In the genomic region with DNA sequence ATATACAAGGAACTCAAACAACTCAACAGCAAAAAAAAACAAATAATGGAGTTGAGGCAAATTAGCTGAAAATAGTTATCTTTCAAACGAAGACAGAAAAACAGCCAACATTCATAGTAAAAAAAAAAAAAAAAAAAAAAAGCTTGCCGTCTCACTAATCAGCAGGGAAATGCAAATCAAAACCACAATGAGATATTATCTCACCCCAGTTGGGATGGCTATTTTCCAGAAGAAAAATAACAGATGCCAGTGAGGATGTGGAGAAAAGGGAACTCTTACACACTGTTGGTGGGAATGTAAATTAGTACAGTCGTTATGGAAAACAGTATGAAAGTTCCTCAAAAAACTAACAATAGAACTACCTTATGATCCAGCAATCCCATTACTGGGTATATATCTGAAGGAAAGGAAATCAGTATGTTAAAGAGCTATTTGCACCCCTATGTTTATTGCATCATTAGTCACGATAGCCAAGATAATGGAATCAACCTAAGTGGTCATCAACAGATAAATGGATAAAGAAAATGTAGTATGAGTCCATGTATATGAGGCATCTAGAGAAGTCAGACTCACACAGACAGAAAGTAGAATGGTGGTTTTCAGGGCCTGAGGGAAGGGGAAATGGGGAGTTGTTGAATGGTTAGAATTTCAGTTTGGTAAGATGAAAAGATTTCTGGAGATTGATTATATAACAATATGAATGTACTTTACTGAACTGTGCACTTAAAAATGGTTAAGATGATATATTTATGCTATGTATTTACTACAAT, we compare ENCODE assay signal across 15 cellular contexts. TPM values are rescaled to one million over a fixed set of nuclear protein-coding genes. Genes with fewer than 3 reads are reported as not detected.
DNase-seq lines count a peak whose midpoint lies in the region; ATAC-seq, FAIRE-seq and TF ChIP-seq lines count a peak whose summit lies in the region.
"Had no signal": no experiment of that assay in that cellular context is flagged by ENCODE, and none has a peak within 500 bp of the region (broad histone marks: within the 10 kb centered on the region; RNA-seq: fewer than 3 reads in every experiment).

No MANE protein-coding gene starts in this region.

- FAIRE-seq in GM12891 (lab: Jason Lieb, UNC) (no peak), K562 (lab: Jason Lieb, UNC) (no peak)

- no peaks in the 10 kb centered on the region for H3K4me1 ChIP-seq in K562 (replicated peaks in 1 of 2; ENCODE audit: control insufficient read depth in 2 of 2, insufficient read depth in 2 of 2, low read length in 2 of 2)

- H3K79me2 ChIP-seq in K562 (ENCODE audit: control insufficient read depth, insufficient read depth, low read length) = no peaks in the 10 kb centered on the region

- no peak overlapping the region for H3K27ac ChIP-seq in K562 (ENCODE audit: extremely low read depth, low read depth, low read length)
- no peak overlapping the region for H3K27ac ChIP-seq in CD4-positive, alpha-beta T cell (ENCODE audit: low read depth, low read length)

- intact Hi-C loops in K562 (cut with micrococcal nuclease) = no loop called here
- intact Hi-C loops in CD4-positive, alpha-beta T cell (cut with DNase I, micrococcal nuclease) = no loop called here

- POLR2A ChIA-PET in K562 (lab: Yijun Ruan, JAX) = interaction anchor here (0.7 to 1.2 kb wide), 2 partner anchors 12 to 49 kb away, joined by 3 to 4 read pairs; no protein-coding TSS in a partner anchor
- POLR2A ChIA-PET in CD4-positive, alpha-beta T cell (lab: Charles Lee) = no interaction called here

- TF ChIP-seq POLR2A in GM12891 (IDR thresholded peaks at IDR 0.05; ENCODE audit: low read depth, low read length) = no peak
- TF ChIP-seq POLR2A in K562 (conservative IDR thresholded peaks at IDR 0.05) = no peak

- H3K9me3 Mint-ChIP-seq in CD4-positive, alpha-beta T cell = peaks cover 12% of the 10 kb centered on the region

- ATAC-seq in K562 (no peak), GM19351 (IDR thresholded peaks at IDR 0.05; ENCODE audit: unreplicated experiment) (no peak)
- ATAC-seq in CD4-positive, alpha-beta T cell (ENCODE audit: poor library complexity) = no peak
- ATAC-seq: natural killer cell treated with Interleukin-12 subunit alpha and Interleukin-12 subunit beta and Interleukin-15 and Interleukin-18, amount 100 ng/mL, for 72 hours; Panc1; stimulated activated naive CD8-positive, alpha-beta T cell treated with anti-CD3 and anti-CD28 coated beads, Interleukin-15, amount 100 ng/mL, for 72 hours; T-helper 17 cell had no signal

- no peak overlapping the region for H3K4me3 ChIP-seq in K562

- H3K4me1 Mint-ChIP-seq in CD4-positive, alpha-beta T cell (ENCODE audit: low read depth) = peaks cover 12% of the 10 kb centered on the region
- H3K4me1 Mint-ChIP-seq: stimulated activated naive CD8-positive, alpha-beta T cell treated with anti-CD3 and anti-CD28 coated beads, Interleukin-15, amount 100 ng/mL, for 72 hours had no signal

- no peak for TF ChIP-seq CTCF in K562 (IDR thresholded peaks at IDR 0.05 in 2 of 3, conservative IDR thresholded peaks at IDR 0.05 in 1 of 3; ENCODE audit: insufficient read depth in 2 of 3, low read depth in 1 of 3, low read length in 3 of 3)
- TF ChIP-seq CTCF in CD4-positive, alpha-beta T cell (IDR thresholded peaks at IDR 0.05) = no peak

- in situ Hi-C loops in K562 (cut with MboI) = no loop called here

- H3K9me1 ChIP-seq in K562 (ENCODE audit: control insufficient read depth, insufficient read depth, low read length) = no peaks in the 10 kb centered on the region

- no peak overlapping the region for H3K9ac ChIP-seq in K562 (ENCODE audit: insufficient read depth in 1 of 2, low read depth in 2 of 2, low read length in 2 of 2)

- H4K20me1 ChIP-seq in K562 (replicated peaks; ENCODE audit: control insufficient read depth, insufficient read depth, low read length) = no peaks in the 10 kb centered on the region

- TF ChIP-seq EP300 in K562 (IDR thresholded peaks at IDR 0.05; ENCODE audit: low read length) = no peak

- H3K27ac Mint-ChIP-seq in CD4-positive, alpha-beta T cell = no peak overlapping the region
- H3K27ac Mint-ChIP-seq: activated CD4-positive, alpha-beta T cell treated with anti-CD3 and anti-CD28 coated beads, Interleukin-2, amount 10 ng/mL, durations not matched to agents 7 days and 5 days; natural killer cell treated with Interleukin-12 subunit alpha and Interleukin-12 subunit beta and Interleukin-15 and Interleukin-18, amount 100 ng/mL, for 72 hours; stimulated activated naive CD8-positive, alpha-beta T cell treated with anti-CD3 and anti-CD28 coated beads, Interleukin-15, amount 100 ng/mL, for 72 hours; T-helper 17 cell had no signal

- no peak overlapping the region for H2AFZ ChIP-seq in K562 (ENCODE audit: low read depth, low read length)

- H3K4me2 ChIP-seq in K562 (ENCODE audit: insufficient read depth, low read length) = no peak overlapping the region

- no peaks in the 10 kb centered on the region for H3K27me3 Mint-ChIP-seq in CD4-positive, alpha-beta T cell
- H3K27me3 Mint-ChIP-seq: activated CD4-positive, alpha-beta T cell treated with anti-CD3 and anti-CD28 coated beads, Interleukin-2, amount 10 ng/mL, durations not matched to agents 7 days and 5 days; CD4-positive, alpha-beta memory T cell; stimulated activated naive CD8-positive, alpha-beta T cell treated with anti-CD3 and anti-CD28 coated beads, Interleukin-15, amount 100 ng/mL, for 72 hours; T-helper 17 cell had no signal

- peaks cover 37% of the 10 kb centered on the region for H3K36me3 ChIP-seq in K562 (ENCODE audit: control insufficient read depth, insufficient read depth, low read length)

- H3K9me3 ChIP-seq in K562 (replicated peaks; ENCODE audit: control insufficient read depth, insufficient read depth, low read depth, low read length) = peaks cover 9% of the 10 kb centered on the region
- peaks cover 15% of the 10 kb centered on the region for H3K9me3 ChIP-seq in CD4-positive, alpha-beta T cell (ENCODE audit: control insufficient read depth, low read length)

- peaks cover 15% of the 10 kb centered on the region for H3K36me3 Mint-ChIP-seq in CD4-positive, alpha-beta T cell (ENCODE audit: low read depth)

- no TSS peak for BruUV-seq in K562 (replicated peaks; lab: Mats Ljungman, UMichigan)

- no peaks in the 10 kb centered on the region for H3K27me3 ChIP-seq in K562 (ENCODE audit: control insufficient read depth in 2 of 2, insufficient read depth in 2 of 2, low read length in 2 of 2)
- no peaks in the 10 kb centered on the region for H3K27me3 ChIP-seq in CD4-positive, alpha-beta T cell (ENCODE audit: control insufficient read depth, insufficient read depth, low read length)

- no peak overlapping the region for H3K4me3 Mint-ChIP-seq in CD4-positive, alpha-beta T cell
- H3K4me3 Mint-ChIP-seq: activated CD4-positive, alpha-beta T cell treated with anti-CD3 and anti-CD28 coated beads, Interleukin-2, amount 10 ng/mL, durations not matched to agents 7 days and 5 days; CD4-positive, alpha-beta memory T cell; natural killer cell treated with Interleukin-12 subunit alpha and Interleukin-12 subunit beta and Interleukin-15 and Interleukin-18, amount 100 ng/mL, for 72 hours; stimulated activated naive CD8-positive, alpha-beta T cell treated with anti-CD3 and anti-CD28 coated beads, Interleukin-15, amount 100 ng/mL, for 72 hours; T-helper 17 cell had no signal

- TF ChIP-seq RAD21 in K562 (CRISPR knock-in tag; conservative IDR thresholded peaks at IDR 0.05 in 1 of 2, IDR thresholded peaks at IDR 0.05 in 1 of 2) = no peak

- CTCF ChIA-PET in K562 (lab: Yijun Ruan, JAX; ENCODE audit: low intra/inter-chr PET ratio) = no interaction called here
- CTCF ChIA-PET in CD4-positive, alpha-beta T cell (lab: Charles Lee) = interaction anchor here (0.6 to 1.8 kb wide), 3 partner anchors 12 to 320 kb away, joined by 3 to 6 read pairs (median 3); no protein-coding TSS in a partner anchor

- no peak for DNase-seq in GM12891 (ENCODE audit: insufficient read length, low spot score)
- DNase-seq in NCI-H526 treated with DMSO at 0.1 percent for 48 hours (lab: John Stamatoyannopoulos, UW) = peak; percentile 99
- DNase-seq in K562 (ENCODE audit: extremely low read depth in 1 of 4, low spot score in 3 of 4) = no peak
- DNase-seq in pons (ENCODE audit: low spot score) = peak; percentile 84
- DNase-seq in CD4-positive, alpha-beta T cell = no peak
- DNase-seq in activated CD8-positive, alpha-beta memory T cell treated with anti-CD3 and anti-CD28 coated beads for 24 hours = no peak
- no peak for DNase-seq in activated CD4-positive, alpha-beta T cell treated with anti-CD3 and anti-CD28 coated beads, Interleukin-2, amount 50 U/mL, for 4 hours
- DNase-seq: activated CD4-positive, alpha-beta T cell treated with anti-CD3 and anti-CD28 coated beads, Interleukin-2, amount 10 ng/mL, durations not matched to agents 7 days and 5 days; CD4-positive, alpha-beta memory T cell; NCI-H1105; stimulated activated naive CD8-positive, alpha-beta T cell treated with anti-CD3 and anti-CD28 coated beads, Interleukin-15, amount 100 ng/mL, for 72 hours; T-helper 17 cell had no signal

- 27% methylated on average over 4 of the region's 4 CpGs for WGBS in K562 (ENCODE audit: insufficient coverage, low coverage, missing lambda C conversion rate)

RNA-seq across cellular contexts. Expression of a gene that starts 56.0 kb away (rescaled TPM):
- 2.9 TPM for polyA plus RNA-seq in GM12891 (2012; ENCODE audit: low read depth, missing spikeins)
- 11.2 and 24.7 TPM in 2 replicates for total RNA-seq in K562 (2011; cell fraction: chromatin; rRNA removed; ENCODE audit: low replicate concordance)
- total RNA-seq in K562 (2011; cell fraction: nucleolus; rRNA removed) = 14.8 and 15.9 TPM in 2 replicates
- total RNA-seq in K562 (2011; cell fraction: nucleoplasm; rRNA removed) = 11.8 and 13.5 TPM in 2 replicates
- 3.3 and 4.8 TPM in 2 replicates for total RNA-seq in K562 (2014; rRNA removed)
- total RNA-seq in K562 (2014; rRNA removed; fragmentation: Illumina TruSeq; extraction: Trizol) = 1.6 and 2.1 TPM in 2 replicates
- total RNA-seq in K562 (2015; rRNA removed; fragmentation: Illumina TruSeq; extraction: Trizol) = 2.4 and 3.3 TPM in 2 replicates
- total RNA-seq in K562 (2021) = 3.8 and 4.1 TPM in 2 replicates
- polyA plus RNA-seq in K562 (2011; rRNA removed) = 3.9 and 4.4 TPM in 2 replicates
- 3.2 and 3.9 TPM in 2 replicates for polyA plus RNA-seq in K562 (2011; cell fraction: cytosol; rRNA removed)
- polyA plus RNA-seq in K562 (2011; cell fraction: nucleus; rRNA removed) = 23.4 and 38.4 TPM in 2 replicates
- 3.9 and 6.0 TPM in 2 replicates for polyA plus RNA-seq in K562 (2012)
- polyA plus RNA-seq in K562 (2014; fragmentation: Illumina TruSeq; extraction: Trizol) = 3.0 and 3.6 TPM in 2 replicates
- under 1 TPM; 0.01 to 0.07 TPM for polyA plus RNA-seq in K562 (2014; fragmentation: Nextera tagmentation; extraction: Ambion mirVana)
- 3.6 and 4.0 TPM in 2 replicates for polyA plus RNA-seq in K562 (2014; rRNA removed)
- 1.7 and 1.8 TPM in 2 replicates for polyA minus RNA-seq in K562 (2011; rRNA and poly(A)+ RNA removed)
- polyA minus RNA-seq in K562 (2011; cell fraction: cytosol; rRNA and poly(A)+ RNA removed) = 1.1 and 3.0 TPM in 2 replicates
- polyA minus RNA-seq in K562 (2011; cell fraction: nucleus; rRNA and poly(A)+ RNA removed) = 6.1 and 7.2 TPM in 2 replicates
- total RNA-seq in CD4-positive, alpha-beta T cell = 10 to 100 TPM; 29.2 to 33.1 TPM

RNA-seq across cellular contexts. Expression of a gene that starts 56.3 kb away (rescaled TPM):
- polyA plus RNA-seq in GM12891 (2012; ENCODE audit: low read depth, missing spikeins) = 3.0 TPM
- total RNA-seq in K562 (2011; cell fraction: chromatin; rRNA removed; ENCODE audit: low replicate concordance) = 3.6 and 6.5 TPM in 2 replicates
- total RNA-seq in K562 (2011; cell fraction: nucleolus; rRNA removed) = 3.0 and 4.7 TPM in 2 replicates
- 4.0 and 7.8 TPM in 2 replicates for total RNA-seq in K562 (2011; cell fraction: nucleoplasm; rRNA removed)
- 1.5 and 2.1 TPM in 2 replicates for total RNA-seq in K562 (2014; rRNA removed)
- 1.7 and 1.9 TPM in 2 replicates for total RNA-seq in K562 (2014; rRNA removed; fragmentation: Illumina TruSeq; extraction: Trizol)
- 2.0 and 2.4 TPM in 2 replicates for total RNA-seq in K562 (2015; rRNA removed; fragmentation: Illumina TruSeq; extraction: Trizol)
- 2.2 and 2.4 TPM in 2 replicates for total RNA-seq in K562 (2021)
- 4.2 and 5.4 TPM in 2 replicates for polyA plus RNA-seq in K562 (2011; rRNA removed)
- 5.2 and 5.6 TPM in 2 replicates for polyA plus RNA-seq in K562 (2011; cell fraction: cytosol; rRNA removed)
- 1.3 and 2.4 TPM in 2 replicates for polyA plus RNA-seq in K562 (2011; cell fraction: nucleus; rRNA removed)
- polyA plus RNA-seq in K562 (2012) = 4.1 and 5.4 TPM in 2 replicates
- 3.3 and 4.3 TPM in 2 replicates for polyA plus RNA-seq in K562 (2014; fragmentation: Illumina TruSeq; extraction: Trizol)
- polyA plus RNA-seq in K562 (2014; fragmentation: Nextera tagmentation; extraction: Ambion mirVana) = under 1 TPM; 0.34 to 0.80 TPM
- polyA plus RNA-seq in K562 (2014; rRNA removed) = 1.7 and 1.8 TPM in 2 replicates
- polyA minus RNA-seq in K562 (2011; rRNA and poly(A)+ RNA removed) = 4.0 and 5.1 TPM in 2 replicates
- 2.1 and 3.5 TPM in 2 replicates for polyA minus RNA-seq in K562 (2011; cell fraction: cytosol; rRNA and poly(A)+ RNA removed)
- 1.5 and 2.0 TPM in 2 replicates for polyA minus RNA-seq in K562 (2011; cell fraction: nucleus; rRNA and poly(A)+ RNA removed)
- total RNA-seq in CD4-positive, alpha-beta T cell = 1 to 10 TPM; 3.5 to 6.5 TPM

Comparison
In these comparisons a context has a peak if more than half of its experiments do, and no peak if none do; other contexts are left out.
1. DNase-seq: peak in NCI-H526 treated with DMSO at 0.1 percent for 48 hours (single experiment) and pons (single experiment); none in GM12891 (single experiment), K562 (0 of 4), CD4-positive, alpha-beta T cell (0 of 10), activated CD8-positive, alpha-beta memory T cell treated with anti-CD3 and anti-CD28 coated beads for 24 hours (single experiment) and activated CD4-positive, alpha-beta T cell treated with anti-CD3 and anti-CD28 coated beads, Interleukin-2, amount 50 U/mL, for 4 hours (0 of 2).